Comparison of ENCODE assay signal across 8 cellular contexts in genomic region chr5:135834639-135835529, GRCh38. TPM values are rescaled to one million over a fixed set of nuclear protein-coding genes. Genes with fewer than 3 reads are reported as not detected.
DNase-seq lines count a peak whose midpoint lies in the region; ATAC-seq, FAIRE-seq and TF ChIP-seq lines count a peak whose summit lies in the region.

Gene SLC25A48, plus strand, starts transcription at chr5:135834663. Its CDS starts 185 bp downstream, at chr5:135834848.

- POLR2A ChIA-PET in A549 (lab: Yijun Ruan, JAX) = interaction anchor here (0.6 kb wide), 1 partner anchor 205 kb away, joined by 8 read pairs; no protein-coding TSS in a partner anchor
- POLR2A ChIA-PET in activated CD8-positive, alpha-beta T cell treated with anti-CD3 and anti-CD28 coated beads for 36 hours (lab: Charles Lee) = no interaction called here

- peak within 1 kb of the TSS; percentile 86 for H3K4me2 ChIP-seq in A549

- H3K27me3 Mint-ChIP-seq in activated CD8-positive, alpha-beta T cell treated with anti-CD3 and anti-CD28 coated beads for 36 hours = peaks cover 40% of the 10 kb centered on the region

- intact Hi-C loops in activated CD8-positive, alpha-beta T cell treated with anti-CD3 and anti-CD28 coated beads for 36 hours (cut with micrococcal nuclease) = loop anchor here (5.0 kb wide), 1 partner anchor 368 kb away; no protein-coding TSS in a partner anchor
- intact Hi-C loops in psoas muscle (cut with DNase I) = loop anchor here in 1 of 2 donors (5.0 kb wide), 1 partner anchor 273 kb away; no protein-coding TSS in a partner anchor

- CTCF ChIA-PET in A549 (lab: Yijun Ruan, JAX) = interaction anchor here (0.6 to 8.6 kb wide), 27 partner anchors 8 to 404 kb away, joined by 3 to 105 read pairs (median 4); no protein-coding TSS in a partner anchor
- CTCF ChIA-PET in activated CD8-positive, alpha-beta T cell treated with anti-CD3 and anti-CD28 coated beads for 36 hours (lab: Charles Lee) = interaction anchor here (1.0 to 1.3 kb wide), 3 partner anchors 14 to 269 kb away, joined by 3 to 4 read pairs (median 4); no protein-coding TSS in a partner anchor

- TF ChIP-seq CTCF in A549 (IDR thresholded peaks at IDR 0.05) (peak; percentile 56), cardiac muscle cell (IDR thresholded peaks at IDR 0.05; ENCODE audit: low read depth, low read length) (peak; percentile 71), psoas muscle (IDR thresholded peaks at IDR 0.05) (peak; percentile 15), GM20000 (IDR thresholded peaks at IDR 0.05; ENCODE audit: extremely low read depth, missing control alignments) (no peak)
- peak; percentile 55 for TF ChIP-seq CTCF in activated CD8-positive, alpha-beta T cell treated with anti-CD3 and anti-CD28 coated beads for 36 hours (IDR thresholded peaks at IDR 0.05)

- TF ChIP-seq POLR2A in A549 (IDR thresholded peaks at IDR 0.05; ENCODE audit: low read length) (no peak), GM12892 (IDR thresholded peaks at IDR 0.05; ENCODE audit: low read depth, low read length) (no peak)

- no peak for TF ChIP-seq EP300 in A549 (IDR thresholded peaks at IDR 0.05)

- H3K27ac ChIP-seq in A549 (peak within 1 kb of the TSS in 1 of 2 experiments; percentile 46; a peak in 2 of 6 replicates), cardiac muscle cell (no peak within 1 kb of the TSS), psoas muscle (no peak within 1 kb of the TSS)

- H3K4me3 ChIP-seq in A549 (peak within 1 kb of the TSS; percentile 47), MG63 (peak within 1 kb of the TSS; percentile 23), cardiac muscle cell (peak within 1 kb of the TSS; percentile 51), psoas muscle (peak within 1 kb of the TSS; percentile 65)

- WGBS in A549 (ENCODE audit: missing lambda C conversion rate) = 7% methylated on average over 41 of the region's 68 CpGs
- WGBS in psoas muscle, 3 donors = 3 to 4% (median 3%) methylated on average over 51 to 68 of the region's 68 CpGs

- H3K9me3 ChIP-seq in A549 (peaks cover 14% of the 10 kb centered on the region), MG63 (peaks cover 14% of the 10 kb centered on the region), cardiac muscle cell (ENCODE audit: low read depth) (no peaks in the 10 kb centered on the region), psoas muscle (no peaks in the 10 kb centered on the region)

- FAIRE-seq in A549 (lab: Jason Lieb, UNC) (no peak), GM12892 (lab: Jason Lieb, UNC) (peak; percentile 78)

- no peaks in the 10 kb centered on the region for H3K36me3 ChIP-seq in MG63
- H3K36me3 ChIP-seq in cardiac muscle cell = no peaks in the 10 kb centered on the region
- H3K36me3 ChIP-seq in psoas muscle (ENCODE audit: insufficient read depth in 1 of 2, low read depth in 1 of 2) = no peaks in the 10 kb centered on the region

- H3K4me1 Mint-ChIP-seq in activated CD8-positive, alpha-beta T cell treated with anti-CD3 and anti-CD28 coated beads for 36 hours (ENCODE audit: low read depth) = no peaks in the 10 kb centered on the region

- peak; percentile 13 to 35; a peak in 1 of 5 replicates for TF ChIP-seq RAD21 in A549 (conservative IDR thresholded peaks at IDR 0.05 in 1 of 2, IDR thresholded peaks at IDR 0.05 in 1 of 2)

- H3K36me3 Mint-ChIP-seq in activated CD8-positive, alpha-beta T cell treated with anti-CD3 and anti-CD28 coated beads for 36 hours (ENCODE audit: low read depth) = no peaks in the 10 kb centered on the region

- no peak within 1 kb of the TSS for H3K27ac Mint-ChIP-seq in activated CD8-positive, alpha-beta T cell treated with anti-CD3 and anti-CD28 coated beads for 36 hours

- peaks cover 15% of the 10 kb centered on the region for H3K9me3 Mint-ChIP-seq in activated CD8-positive, alpha-beta T cell treated with anti-CD3 and anti-CD28 coated beads for 36 hours

- 0 out of 3 replicates have a peak, but pooled peaks cover 6% of the 10 kb centered on the region for H3K4me1 ChIP-seq in A549
- no peaks in the 10 kb centered on the region for H3K4me1 ChIP-seq in cardiac muscle cell (ENCODE audit: low read depth)
- H3K4me1 ChIP-seq in psoas muscle = peaks cover 5% of the 10 kb centered on the region

- H3K4me3 Mint-ChIP-seq in activated CD8-positive, alpha-beta T cell treated with anti-CD3 and anti-CD28 coated beads for 36 hours = no peak within 1 kb of the TSS

- ATAC-seq in A549 (peak; percentile 54 to 90), psoas muscle (peak; percentile 90 to 98 (median 94))
- no peak for ATAC-seq in activated CD8-positive, alpha-beta T cell treated with anti-CD3 and anti-CD28 coated beads for 36 hours

- H3K27me3 ChIP-seq in MG63 (peaks cover 39% of the 10 kb centered on the region), cardiac muscle cell (peaks cover 75% of the 10 kb centered on the region), psoas muscle (ENCODE audit: insufficient read depth in 3 of 3, low read length in 2 of 3) (peaks cover 0 to 11% (median 3%) of the 10 kb centered on the region in 3 donors)

- DNase-seq in A549 (ENCODE audit: low read depth in 1 of 2, low spot score in 1 of 2) (peak; percentile 75 to 87), GM12892 (ENCODE audit: insufficient read length) (peak; percentile 63), MG63 (peak; percentile 73), cardiac muscle cell (ENCODE audit: low read depth in 1 of 2, low spot score in 1 of 2) (peak; percentile 42 to 87), psoas muscle (peak; percentile 58 to 82), globus pallidus (ENCODE audit: low spot score) (no peak), GM20000 (ENCODE audit: low spot score) (no peak)
- DNase-seq in activated CD8-positive, alpha-beta T cell treated with anti-CD3 and anti-CD28 coated beads for 36 hours = peak; percentile 58

TF ChIP-seq in A549, 52 proteins besides CTCF, POLR2A, EP300 and RAD21:
- TF ChIP-seq MAX (IDR thresholded peaks at IDR 0.05) (peak; percentile 28; the same call in 1 of the 2 replicates), TP53 (CRISPR knock-in tag; IDR thresholded peaks at IDR 0.05) (no peak), TFCP2L1 (CRISPR knock-in tag; IDR thresholded peaks at IDR 0.05) (no peak), FOXS1 (CRISPR knock-in tag; IDR thresholded peaks at IDR 0.05) (no peak), E2F6 (IDR thresholded peaks at IDR 0.05; ENCODE audit: borderline replicate concordance, low read depth) (peak; percentile 64; the same call in 1 of the 2 replicates), ZNF302 (CRISPR knock-in tag; IDR thresholded peaks at IDR 0.05) (no peak), CHD4 (IDR thresholded peaks at IDR 0.05; ENCODE audit: borderline replicate concordance) (no peak), SREBF2 (IDR thresholded peaks at IDR 0.05) (no peak), CBX8 (IDR thresholded peaks at IDR 0.05) (no peak), NPAS2 (CRISPR knock-in tag; IDR thresholded peaks at IDR 0.05; ENCODE audit: borderline replicate concordance) (no peak), CHD2 (IDR thresholded peaks at IDR 0.05; ENCODE audit: low read length, partially characterized antibody) (no peak), MYC (IDR thresholded peaks at IDR 0.05; ENCODE audit: borderline replicate concordance, low read length) (no peak), RCOR1 (IDR thresholded peaks at IDR 0.05; ENCODE audit: low read depth, low read length) (no peak), SMC3 (IDR thresholded peaks at IDR 0.05) (peak; percentile 17; the same call in 1 of the 3 replicates), JUNB (IDR thresholded peaks at IDR 0.05) (no peak), CBX2 (IDR thresholded peaks at IDR 0.05; ENCODE audit: borderline replicate concordance, low read depth) (no peak), NFE2L2 (conservative IDR thresholded peaks at IDR 0.05; ENCODE audit: low read length) (no peak), RNF2 (IDR thresholded peaks at IDR 0.05; ENCODE audit: borderline replicate concordance, low read depth) (peak; percentile 54; the same call in 1 of the 2 replicates), KDM1A (IDR thresholded peaks at IDR 0.05; ENCODE audit: low read depth) (no peak)
- TF ChIP-seq, protein P1, sequence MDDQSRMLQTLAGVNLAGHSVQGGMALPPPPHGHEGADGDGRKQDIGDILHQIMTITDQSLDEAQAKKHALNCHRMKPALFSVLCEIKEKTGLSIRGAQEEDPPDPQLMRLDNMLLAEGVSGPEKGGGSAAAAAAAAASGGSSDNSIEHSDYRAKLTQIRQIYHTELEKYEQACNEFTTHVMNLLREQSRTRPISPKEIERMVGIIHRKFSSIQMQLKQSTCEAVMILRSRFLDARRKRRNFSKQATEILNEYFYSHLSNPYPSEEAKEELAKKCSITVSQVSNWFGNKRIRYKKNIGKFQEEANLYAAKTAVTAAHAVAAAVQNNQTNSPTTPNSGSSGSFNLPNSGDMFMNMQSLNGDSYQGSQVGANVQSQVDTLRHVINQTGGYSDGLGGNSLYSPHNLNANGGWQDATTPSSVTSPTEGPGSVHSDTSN (IDR thresholded peaks at IDR 0.05) = no peak

RNA-seq across cellular contexts. Expression of gene SLC25A48, which starts in this region (rescaled TPM):
- polyA plus RNA-seq in A549 (2011; rRNA removed) = not detected in 2 replicates
- polyA plus RNA-seq in A549 (2012; cell fraction: cytosol; rRNA removed) = 0.07 and 0.12 TPM in 2 replicates
- polyA plus RNA-seq in A549 (2012; cell fraction: nucleus; rRNA removed) = 0.07 TPM in 1 of 2 replicates, not detected in the other
- polyA plus RNA-seq in A549 (2017; fragmentation: RNase III; extraction: RNeasy Plus Mini Kit Qiagen cat#74134 plus additional on column Dnase treatment) = 0.18 to 0.30 TPM (median 0.29 TPM) in 3 replicates
- polyA minus RNA-seq in A549 (2011; rRNA and poly(A)+ RNA removed) = not detected in 2 replicates
- not detected for polyA plus RNA-seq in GM12892 (2012; ENCODE audit: missing spikeins)
- not detected in 2 replicates for total RNA-seq in MG63 (2014; rRNA removed; shearing (Covaris generic); ENCODE audit: low replicate concordance)
- not detected for total RNA-seq in activated CD8-positive, alpha-beta T cell treated with anti-CD3 and anti-CD28 coated beads for 36 hours
- total RNA-seq in cardiac muscle cell = 0.09 and 1.8 TPM in 2 replicates
- 0.13 TPM in 1 of 2 replicates, not detected in the other for polyA plus RNA-seq in cardiac muscle cell
- 1 to 10 TPM in 3 of 4 donors, not detected in 1; 1.7 to 9.5 (median 3.6) TPM for total RNA-seq in psoas muscle
- 1 to 10 TPM; 5.6 to 9.6 (median 5.6) TPM for polyA plus RNA-seq in psoas muscle

Comparison
In these comparisons a context has a peak if more than half of its experiments do, and no peak if none do; other contexts are left out.
1. Peak in DNase-seq, ATAC-seq, H3K4me3 ChIP-seq and H3K4me2 ChIP-seq in A549; RNA of the gene not detected or under 1 TPM.
2. Peak in DNase-seq and H3K4me3 ChIP-seq in MG63; RNA of the gene not detected or under 1 TPM.
3. Peak in DNase-seq in activated CD8-positive, alpha-beta T cell treated with anti-CD3 and anti-CD28 coated beads for 36 hours; RNA of the gene not detected or under 1 TPM.
4. DNase-seq: peak in GM12892 (single experiment), cardiac muscle cell (2 of 2) and psoas muscle (2 of 2); none in globus pallidus (single experiment) and GM20000 (single experiment).
5. Peak in every context shown above with its lines, with median percentiles within 50 percentile points of each other: H3K4me3 ChIP-seq.